1 cellular context compared by ENCODE assay signal in the genomic region with DNA sequence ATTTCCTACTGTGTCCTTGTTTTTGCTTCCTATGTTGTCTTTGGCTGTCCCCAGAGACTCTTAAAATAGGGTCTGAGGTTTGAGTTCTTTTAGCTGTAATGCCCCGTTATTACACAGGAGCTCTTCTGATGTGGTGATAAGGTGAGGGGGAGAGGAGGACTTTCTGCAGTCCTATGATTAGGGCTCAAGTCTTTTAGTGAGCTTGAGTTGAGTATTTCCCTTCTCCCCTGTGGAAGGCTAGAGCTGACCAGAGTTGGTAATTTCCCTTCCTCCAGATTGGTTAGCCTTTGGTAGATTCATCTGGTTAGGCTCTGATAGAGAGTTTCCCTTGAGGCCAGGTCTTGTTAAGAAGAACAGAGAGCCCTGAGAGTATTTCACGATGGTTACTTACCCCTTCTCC.
TF ChIP-seq lines count a peak whose summit lies in the region.

No MANE protein-coding gene starts in this region.

TF ChIP-seq in IMR-90, 13 proteins besides CTCF, POLR2A, EP300 and RAD21:
- TF ChIP-seq CHD1 (IDR thresholded peaks at IDR 0.05; ENCODE audit: low read depth, low read length) (no peak), MXI1 (IDR thresholded peaks at IDR 0.05; ENCODE audit: borderline replicate concordance, low read depth, low read length) (no peak), RCOR1 (IDR thresholded peaks at IDR 0.05; ENCODE audit: insufficient replicate concordance, low read length) (no peak), NFE2L2 (IDR thresholded peaks at IDR 0.05; ENCODE audit: low read depth, low read length) (no peak), RFX5 (IDR thresholded peaks at IDR 0.05; ENCODE audit: low read depth, low read length) (no peak), BHLHE40 (IDR thresholded peaks at IDR 0.05; ENCODE audit: low read depth, low read length) (no peak), FOS (IDR thresholded peaks at IDR 0.05; ENCODE audit: low read depth, low read length) (no peak), MAFK (IDR thresholded peaks at IDR 0.05; ENCODE audit: low read depth, low read length) (no peak), SMC3 (IDR thresholded peaks at IDR 0.05; ENCODE audit: low read depth, low read length) (no peak), MAZ (IDR thresholded peaks at IDR 0.05; ENCODE audit: borderline replicate concordance, low read depth, low read length) (no peak), CEBPB (IDR thresholded peaks at IDR 0.05; ENCODE audit: low read depth, low read length) (no peak)
- TF ChIP-seq, protein P1, sequence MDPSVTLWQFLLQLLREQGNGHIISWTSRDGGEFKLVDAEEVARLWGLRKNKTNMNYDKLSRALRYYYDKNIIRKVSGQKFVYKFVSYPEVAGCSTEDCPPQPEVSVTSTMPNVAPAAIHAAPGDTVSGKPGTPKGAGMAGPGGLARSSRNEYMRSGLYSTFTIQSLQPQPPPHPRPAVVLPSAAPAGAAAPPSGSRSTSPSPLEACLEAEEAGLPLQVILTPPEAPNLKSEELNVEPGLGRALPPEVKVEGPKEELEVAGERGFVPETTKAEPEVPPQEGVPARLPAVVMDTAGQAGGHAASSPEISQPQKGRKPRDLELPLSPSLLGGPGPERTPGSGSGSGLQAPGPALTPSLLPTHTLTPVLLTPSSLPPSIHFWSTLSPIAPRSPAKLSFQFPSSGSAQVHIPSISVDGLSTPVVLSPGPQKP (IDR thresholded peaks at IDR 0.05; ENCODE audit: borderline replicate concordance, low read depth, low read length), result no peak
- TF ChIP-seq, protein P2, sequence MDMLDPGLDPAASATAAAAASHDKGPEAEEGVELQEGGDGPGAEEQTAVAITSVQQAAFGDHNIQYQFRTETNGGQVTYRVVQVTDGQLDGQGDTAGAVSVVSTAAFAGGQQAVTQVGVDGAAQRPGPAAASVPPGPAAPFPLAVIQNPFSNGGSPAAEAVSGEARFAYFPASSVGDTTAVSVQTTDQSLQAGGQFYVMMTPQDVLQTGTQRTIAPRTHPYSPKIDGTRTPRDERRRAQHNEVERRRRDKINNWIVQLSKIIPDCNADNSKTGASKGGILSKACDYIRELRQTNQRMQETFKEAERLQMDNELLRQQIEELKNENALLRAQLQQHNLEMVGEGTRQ (IDR thresholded peaks at IDR 0.05; ENCODE audit: low read depth, low read length), result no peak
